10 cellular contexts compared by ENCODE assay signal in genomic region chr4:88623097-88623496, GRCh38. TPM values are rescaled to one million over a fixed set of nuclear protein-coding genes. Genes with fewer than 3 reads are reported as not detected.
DNase-seq lines count a peak whose midpoint lies in the region; ATAC-seq and TF ChIP-seq lines count a peak whose summit lies in the region.
"Had no signal": no experiment of that assay in that cellular context is flagged by ENCODE, and none has a peak within 500 bp of the region (broad histone marks: within the 10 kb centered on the region; RNA-seq: fewer than 3 reads in every experiment).

No MANE protein-coding gene starts in this region.

- H3K9me3 Mint-ChIP-seq in activated CD4-positive, alpha-beta T cell treated with anti-CD3 and anti-CD28 coated beads for 36 hours (ENCODE audit: low read depth): peaks cover 9% of the 10 kb centered on the region
- peaks cover 5 to 14% (median 10%) of the 10 kb centered on the region in 3 donors for H3K9me3 Mint-ChIP-seq in T-cell

- ATAC-seq in activated CD4-positive, alpha-beta T cell treated with anti-CD3 and anti-CD28 coated beads for 36 hours: peak; percentile 79
- ATAC-seq in T-cell (replicated peaks in 1 of 4) (no peak), HG02884 (IDR thresholded peaks at IDR 0.05; ENCODE audit: unreplicated experiment) (no peak), HG03378 (IDR thresholded peaks at IDR 0.05; ENCODE audit: unreplicated experiment) (no peak)

- intact Hi-C loops in activated CD4-positive, alpha-beta T cell treated with anti-CD3 and anti-CD28 coated beads for 36 hours (cut with DNase I, micrococcal nuclease): no loop called here

- H3K27ac ChIP-seq in RWPE1: peak overlapping the region; percentile 96
- H3K27ac ChIP-seq: dorsolateral prefrontal cortex had no signal

- H3K4me3 Mint-ChIP-seq in activated CD4-positive, alpha-beta T cell treated with anti-CD3 and anti-CD28 coated beads for 36 hours: no peak overlapping the region
- H3K4me3 Mint-ChIP-seq in T-cell: no peak overlapping the region

- DNase-seq in activated CD4-positive, alpha-beta T cell treated with anti-CD3 and anti-CD28 coated beads for 36 hours: no peak
- no peak for DNase-seq in activated CD4-positive, alpha-beta T cell treated with anti-CD3 and anti-CD28 coated beads, Interleukin-2, amount 50 U/mL, for 4 hours
- peak; percentile 85 for DNase-seq in RWPE1 (ENCODE audit: low spot score)
- DNase-seq in fibroblast of the aortic adventitia (ENCODE audit: low read depth): peak; percentile 76
- DNase-seq in stromal cell of bone marrow (ENCODE audit: low read depth): peak; percentile 89
- DNase-seq in T-cell: no peak
- DNase-seq: dorsolateral prefrontal cortex, NCI-H2029 had no signal

- H3K36me3 Mint-ChIP-seq in activated CD4-positive, alpha-beta T cell treated with anti-CD3 and anti-CD28 coated beads for 36 hours (ENCODE audit: low read depth): peaks cover 31% of the 10 kb centered on the region
- peaks cover 66% of the 10 kb centered on the region for H3K36me3 Mint-ChIP-seq in T-cell

- peaks cover 31% of the 10 kb centered on the region for H3K4me1 Mint-ChIP-seq in activated CD4-positive, alpha-beta T cell treated with anti-CD3 and anti-CD28 coated beads for 36 hours
- peaks cover 54 to 68% (median 60%) of the 10 kb centered on the region in 3 donors for H3K4me1 Mint-ChIP-seq in T-cell

- no peak overlapping the region for H3K27ac Mint-ChIP-seq in activated CD4-positive, alpha-beta T cell treated with anti-CD3 and anti-CD28 coated beads for 36 hours
- no peak overlapping the region for H3K27ac Mint-ChIP-seq in T-cell

- no peak overlapping the region for H3K4me3 ChIP-seq in fibroblast of the aortic adventitia (ENCODE audit: low read depth, low read length)
- H3K4me3 ChIP-seq: dorsolateral prefrontal cortex had no signal

- TF ChIP-seq CTCF in RWPE1 (conservative IDR thresholded peaks at IDR 0.05; ENCODE audit: low read depth): no peak
- no peak for TF ChIP-seq CTCF in fibroblast of the aortic adventitia (IDR thresholded peaks at IDR 0.05; ENCODE audit: insufficient read depth, low read length)

- H3K27me3 Mint-ChIP-seq in activated CD4-positive, alpha-beta T cell treated with anti-CD3 and anti-CD28 coated beads for 36 hours: no peaks in the 10 kb centered on the region
- no peaks in the 10 kb centered on the region for H3K27me3 Mint-ChIP-seq in T-cell

- CTCF ChIA-PET in activated CD4-positive, alpha-beta T cell treated with anti-CD3 and anti-CD28 coated beads for 36 hours (lab: Charles Lee): interaction anchor here (1.0 to 1.2 kb wide), 2 partner anchors 9 to 29 kb away, joined by 3 read pairs; no protein-coding TSS in a partner anchor
- CTCF ChIA-PET in RWPE1 (lab: Yijun Ruan, JAX): interaction anchor here (1.3 kb wide), 1 partner anchor 37 kb away, joined by 4 read pairs; no protein-coding TSS in a partner anchor
- CTCF ChIA-PET in T-cell (lab: Charles Lee): interaction anchor here (0.5 to 1.4 kb wide), 2 partner anchors 9 to 185 kb away, joined by 3 to 5 read pairs; no protein-coding TSS in a partner anchor

- POLR2A ChIA-PET in activated CD4-positive, alpha-beta T cell treated with anti-CD3 and anti-CD28 coated beads for 36 hours (lab: Charles Lee): interaction anchor here (0.9 kb wide), 1 partner anchor 9 kb away, joined by 4 read pairs; no protein-coding TSS in a partner anchor
- POLR2A ChIA-PET in RWPE1 (lab: Yijun Ruan, JAX; ENCODE audit: low non-redundant PET): no interaction called here
- POLR2A ChIA-PET in T-cell (lab: Charles Lee): interaction anchor here (0.5 to 1.4 kb wide), 3 partner anchors 9 to 86 kb away, joined by 4 to 6 read pairs (median 5); no protein-coding TSS in a partner anchor

RNA-seq across cellular contexts. Expression of gene HERC3, which starts 30.8 kb away (rescaled TPM):
- 10 to 100 TPM; 26.2 to 41.8 TPM for total RNA-seq in activated CD4-positive, alpha-beta T cell treated with anti-CD3 and anti-CD28 coated beads for 36 hours
- 18.3 and 47.2 TPM in 2 replicates for total RNA-seq in fibroblast of the aortic adventitia (ENCODE audit: low replicate concordance)
- 10 to 100 TPM; 68.4 to 91.5 (median 73.6) TPM for total RNA-seq in T-cell

Comparison
In these comparisons a context has a peak if more than half of its experiments do, and no peak if none do; other contexts are left out.
1. DNase-seq: peak in RWPE1 (single experiment), fibroblast of the aortic adventitia (single experiment) and stromal cell of bone marrow (single experiment); none in activated CD4-positive, alpha-beta T cell treated with anti-CD3 and anti-CD28 coated beads for 36 hours (single experiment), activated CD4-positive, alpha-beta T cell treated with anti-CD3 and anti-CD28 coated beads, Interleukin-2, amount 50 U/mL, for 4 hours (0 of 2) and T-cell (0 of 34).